8 cellular contexts compared by ENCODE assay signal in the genomic region with DNA sequence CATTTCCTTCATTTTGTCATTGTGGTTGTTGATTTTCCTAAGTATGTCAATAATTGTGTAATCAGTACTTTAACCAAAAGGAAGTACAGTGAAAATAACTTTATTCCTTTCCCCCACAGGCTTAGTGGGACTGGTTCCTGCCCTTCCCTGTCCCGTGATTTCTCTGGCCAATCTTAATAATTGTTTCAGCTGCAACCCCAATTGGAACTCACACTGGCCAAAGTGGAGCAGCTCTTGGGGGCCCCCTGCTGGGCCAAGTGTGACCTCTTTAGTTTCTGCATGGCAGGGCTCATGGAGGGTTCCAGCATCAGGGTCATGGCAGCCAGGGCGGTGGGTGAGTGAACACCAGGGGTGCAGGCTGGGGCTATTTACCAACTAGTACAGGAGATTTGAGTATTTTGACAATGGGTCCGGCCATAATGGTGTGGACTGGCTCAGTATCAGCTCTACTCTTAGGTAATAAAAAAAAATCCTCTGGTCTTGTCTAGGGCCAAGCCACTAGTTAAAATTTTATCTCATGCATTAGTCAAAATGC. TPM values are rescaled to one million over a fixed set of nuclear protein-coding genes. Genes with fewer than 3 reads are reported as not detected.
DNase-seq lines count a peak whose midpoint lies in the region; ATAC-seq and TF ChIP-seq lines count a peak whose summit lies in the region.

No MANE protein-coding gene starts in this region.

- 0 out of 2 replicates have a peak overlapping the region, but pooled peaks have one; percentile 21 for H3K4me2 ChIP-seq in HCT116 (ENCODE audit: low read length)

- H3K27me3 ChIP-seq in HCT116 (ENCODE audit: insufficient read depth, low read length) (no peaks in the 10 kb centered on the region), ascending aorta (no peaks in the 10 kb centered on the region)

- no peaks in the 10 kb centered on the region for H3K9me3 ChIP-seq in HCT116 (ENCODE audit: control insufficient read depth in 1 of 2, insufficient read depth in 1 of 2, low read depth in 1 of 2, low read length in 2 of 2)
- H3K9me3 ChIP-seq in ascending aorta = no peaks in the 10 kb centered on the region

- DNase-seq in GM04504 (ENCODE audit: low read depth) (peak; percentile 60), HCT116 (ENCODE audit: low read depth, low spot score) (peak; percentile 70), NCI-H1105 treated with DMSO at 0.1 percent for 48 hours (lab: John Stamatoyannopoulos, UW) (peak; percentile 65), T-helper 9 cell (peak; percentile 72), ascending aorta (ENCODE audit: low spot score in 2 of 2) (peak in 1 of 2 donors; percentile 75), iPS DF 4.7 (ENCODE audit: extremely low read depth, low spot score) (peak; percentile 41)
- DNase-seq in stimulated activated CD4-positive, alpha-beta T cell treated with anti-CD3 and anti-CD28 coated beads, Interleukin-12 subunit alpha, Interleukin-12 subunit beta, amount 100 ng/mL, for 4 hours = peak; percentile 78

- no peaks in the 10 kb centered on the region for H3K9me2 ChIP-seq in HCT116 (ENCODE audit: insufficient read depth)

- POLR2A ChIA-PET in HCT116 (lab: Charles Lee) = interaction anchor here (1.0 to 2.5 kb wide), 3 partner anchors 32 to 281 kb away, joined by 4 to 11 read pairs (median 4); a partner anchor contains a TSS

- H3K9ac ChIP-seq in HCT116 (ENCODE audit: low read length) = no peak overlapping the region

- TF ChIP-seq POLR2A in HCT116 (IDR thresholded peaks at IDR 0.05; ENCODE audit: borderline replicate concordance, extremely low read depth, insufficient read depth, insufficient read length) = no peak

- peak; percentile 84 for TF ChIP-seq RAD21 in HCT116 (IDR thresholded peaks at IDR 0.05; ENCODE audit: low read depth)

- H3K4me1 ChIP-seq in HCT116 (ENCODE audit: control insufficient read depth in 1 of 2, insufficient read depth in 2 of 2, low read length in 2 of 2) (peaks cover 2 to 30% of the 10 kb centered on the region in 2 experiments; a peak in 3 of 4 replicates), ascending aorta (no peaks in the 10 kb centered on the region)

- no peaks in the 10 kb centered on the region for H4K20me1 ChIP-seq in HCT116 (ENCODE audit: insufficient read depth)

- H2AFZ ChIP-seq in HCT116 (ENCODE audit: low read depth, low read length, poor library complexity, severe bottlenecking) = peak overlapping the region; percentile 95

- ATAC-seq in HCT116 (peak; percentile 88), GM18519 (IDR thresholded peaks at IDR 0.05; ENCODE audit: low FRiP score, unreplicated experiment) (no peak)

- H3K4me3 ChIP-seq in HCT116 (replicated peaks in 1 of 2; ENCODE audit: low read depth in 1 of 2, low read length in 2 of 2) (no peak overlapping the region), ascending aorta (no peak overlapping the region)

- BruUV-seq in HCT116 (replicated peaks; lab: Mats Ljungman, UMichigan) = no TSS peak

- H3K79me2 ChIP-seq in HCT116 (ENCODE audit: insufficient read depth, low read length) = no peaks in the 10 kb centered on the region

- CTCF ChIA-PET in HCT116 (lab: Charles Lee) = interaction anchor here (0.6 to 6.0 kb wide), 20 partner anchors 23 to 1229 kb away, joined by 3 to 85 read pairs (median 4); a partner anchor contains a TSS

- intact Hi-C loops in HCT116 (cut with micrococcal nuclease) (loop anchor here (1.0 to 10.0 kb wide), 6 partner anchors 113 to 1229 kb away; a partner anchor contains a TSS), ascending aorta (cut with DNase I) (no loop called here)

- RAD21 ChIA-PET in HCT116 (lab: Charles Lee; ENCODE audit: low non-redundant PET in 1 of 2, low total read pairs in 2 of 2, uncharacterized antibody in 2 of 2, unreplicated experiment in 2 of 2) = interaction anchor here (0.5 to 1.2 kb wide), 7 partner anchors 8 to 427 kb away, joined by 3 to 5 read pairs (median 3); no protein-coding TSS in a partner anchor

- H3K36me3 ChIP-seq in HCT116 (ENCODE audit: control insufficient read depth in 1 of 2, insufficient read depth in 2 of 2, low read length in 2 of 2) (no peaks in the 10 kb centered on the region), ascending aorta (no peaks in the 10 kb centered on the region)

- no peak overlapping the region for H3K27ac ChIP-seq in HCT116 (ENCODE audit: low read depth, low read length)
- no peak overlapping the region for H3K27ac ChIP-seq in ascending aorta

- peak; percentile 84 to 92 (median 91) for TF ChIP-seq CTCF in HCT116 (IDR thresholded peaks at IDR 0.05 in 2 of 3, conservative IDR thresholded peaks at IDR 0.05 in 1 of 3; ENCODE audit: borderline replicate concordance in 1 of 3, insufficient read depth in 1 of 3, low read depth in 2 of 3, low read length in 2 of 3)
- peak; percentile 17 to 54 (median 48) for TF ChIP-seq CTCF in ascending aorta (IDR thresholded peaks at IDR 0.05)

TF ChIP-seq in HCT116, 20 proteins besides CTCF, POLR2A, EP300 and RAD21:
- peak; percentile 61; the same call in 1 of the 2 replicates for TF ChIP-seq CBX3 (IDR thresholded peaks at IDR 0.05; ENCODE audit: low read depth)
- TF ChIP-seq YY1 (IDR thresholded peaks at IDR 0.05; ENCODE audit: extremely low read depth, insufficient replicate concordance, low read depth, low read length) = peak; percentile 53
- TF ChIP-seq TCF7L2 (IDR thresholded peaks at IDR 0.05; ENCODE audit: borderline replicate concordance, extremely low read depth, insufficient read depth, insufficient read length) = no peak
- TF ChIP-seq SP1 (IDR thresholded peaks at IDR 0.05; ENCODE audit: low read depth) = no peak
- TF ChIP-seq, protein P1, sequence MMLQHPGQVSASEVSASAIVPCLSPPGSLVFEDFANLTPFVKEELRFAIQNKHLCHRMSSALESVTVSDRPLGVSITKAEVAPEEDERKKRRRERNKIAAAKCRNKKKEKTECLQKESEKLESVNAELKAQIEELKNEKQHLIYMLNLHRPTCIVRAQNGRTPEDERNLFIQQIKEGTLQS (IDR thresholded peaks at IDR 0.05) = no peak
- TF ChIP-seq, protein P2, sequence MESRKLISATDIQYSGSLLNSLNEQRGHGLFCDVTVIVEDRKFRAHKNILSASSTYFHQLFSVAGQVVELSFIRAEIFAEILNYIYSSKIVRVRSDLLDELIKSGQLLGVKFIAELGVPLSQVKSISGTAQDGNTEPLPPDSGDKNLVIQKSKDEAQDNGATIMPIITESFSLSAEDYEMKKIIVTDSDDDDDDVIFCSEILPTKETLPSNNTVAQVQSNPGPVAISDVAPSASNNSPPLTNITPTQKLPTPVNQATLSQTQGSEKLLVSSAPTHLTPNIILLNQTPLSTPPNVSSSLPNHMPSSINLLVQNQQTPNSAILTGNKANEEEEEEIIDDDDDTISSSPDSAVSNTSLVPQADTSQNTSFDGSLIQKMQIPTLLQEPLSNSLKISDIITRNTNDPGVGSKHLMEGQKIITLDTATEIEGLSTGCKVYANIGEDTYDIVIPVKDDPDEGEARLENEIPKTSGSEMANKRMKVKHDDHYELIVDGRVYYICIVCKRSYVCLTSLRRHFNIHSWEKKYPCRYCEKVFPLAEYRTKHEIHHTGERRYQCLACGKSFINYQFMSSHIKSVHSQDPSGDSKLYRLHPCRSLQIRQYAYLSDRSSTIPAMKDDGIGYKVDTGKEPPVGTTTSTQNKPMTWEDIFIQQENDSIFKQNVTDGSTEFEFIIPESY (IDR thresholded peaks at IDR 0.05; ENCODE audit: extremely low read depth, insufficient replicate concordance, low read length) = no peak

RNA-seq across cellular contexts. Expression of a gene that starts 31.7 kb away (rescaled TPM):
- total RNA-seq in HCT116 (2021; ENCODE audit: unreplicated experiment) (224 TPM), ascending aorta (11.5 TPM)
- polyA plus RNA-seq in HCT116 (2012) = 49.2 and 56.9 TPM in 2 replicates

Comparison
In these comparisons a context has a peak if more than half of its experiments do, and no peak if none do; other contexts are left out.
1. RNA of a gene that starts 31.7 kb away (total RNA-seq): 224 TPM in HCT116 (single experiment); 11.5 TPM in ascending aorta (single experiment); every median in the first group is over 10 times any median in the second.